ENCODE assay signal across 10 cellular contexts in the genomic region with DNA sequence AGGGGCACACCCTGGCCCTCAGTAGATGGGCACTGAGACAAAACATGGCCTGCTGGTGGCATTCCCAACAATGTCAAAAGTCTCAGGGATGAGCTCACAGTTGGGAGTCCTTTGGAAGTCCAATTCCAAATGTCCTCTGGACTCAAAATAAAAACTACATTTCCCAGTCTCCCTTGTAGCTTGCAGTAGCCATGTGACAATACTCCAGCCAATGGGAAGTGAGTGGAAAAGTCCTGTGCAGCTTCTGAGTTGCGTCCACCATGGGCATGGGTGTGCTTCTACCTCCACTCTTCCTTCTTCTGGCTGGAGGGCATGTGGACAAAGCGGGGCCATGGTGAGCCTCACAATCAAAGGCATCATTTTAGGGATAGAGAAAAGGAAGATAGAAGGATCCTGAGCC. TPM values are rescaled to one million over a fixed set of nuclear protein-coding genes. Genes with fewer than 3 reads are reported as not detected.
A peak's percentile ranks its signal among the peaks of the same experiment; 100 is the strongest.
DNase-seq lines count a peak whose midpoint lies in the region; ATAC-seq and TF ChIP-seq lines count a peak whose summit lies in the region.
"Had no signal": no experiment of that assay in that cellular context is flagged by ENCODE, and none has a peak within 500 bp of the region (broad histone marks: within the 10 kb centered on the region; RNA-seq: fewer than 3 reads in every experiment).

No MANE protein-coding gene starts in this region.

- no peak overlapping the region for H4K8ac ChIP-seq in neuronal stem cell (ENCODE audit: low read depth, low read length)

- no peaks in the 10 kb centered on the region for H3K36me3 Mint-ChIP-seq in CD8-positive, alpha-beta T cell
- H3K36me3 Mint-ChIP-seq in progenitor cell of endocrine pancreas (ENCODE audit: insufficient read depth) = no peaks in the 10 kb centered on the region

- no peaks in the 10 kb centered on the region for H3K79me1 ChIP-seq in neuronal stem cell (ENCODE audit: low read depth, low read length)

- TF ChIP-seq CTCF in PC-3 (conservative IDR thresholded peaks at IDR 0.05; ENCODE audit: low read depth, low read length) = no peak
- TF ChIP-seq CTCF in fibroblast of lung (conservative IDR thresholded peaks at IDR 0.05 in 1 of 2, IDR thresholded peaks at IDR 0.05 in 1 of 2; ENCODE audit: low read depth in 1 of 2, low read length in 2 of 2) = no peak
- TF ChIP-seq CTCF in CD8-positive, alpha-beta T cell (IDR thresholded peaks at IDR 0.05) = no peak
- TF ChIP-seq CTCF in progenitor cell of endocrine pancreas (IDR thresholded peaks at IDR 0.05; ENCODE audit: unreplicated experiment) = no peak

- WGBS in neuronal stem cell (ENCODE audit: extremely low coverage in 2 of 2, insufficient read length in 2 of 2, insufficient replicate concordance in 1 of 2), 2 donors = no CpG with 5 or more reads among the region's 2 CpGs

- no peak overlapping the region for H2BK120ac ChIP-seq in neuronal stem cell (ENCODE audit: low read depth, low read length)

- H3K27me3 ChIP-seq in PC-3 (ENCODE audit: low read length) (no peaks in the 10 kb centered on the region), fibroblast of lung (ENCODE audit: control insufficient read depth, insufficient read depth, low read length) (no peaks in the 10 kb centered on the region), neuronal stem cell (ENCODE audit: control insufficient read depth in 3 of 3, insufficient read depth in 3 of 3, low read depth in 1 of 3, low read length in 3 of 3) (peaks cover 0 to 56% (median 0%) of the 10 kb centered on the region in 3 experiments)
- H3K27me3 ChIP-seq in CD8-positive, alpha-beta T cell (ENCODE audit: insufficient read depth, low read length) = no peaks in the 10 kb centered on the region

- no peak overlapping the region for H3K18ac ChIP-seq in neuronal stem cell (ENCODE audit: low read length)

- no peak overlapping the region for H3K27ac Mint-ChIP-seq in CD8-positive, alpha-beta T cell
- H3K27ac Mint-ChIP-seq in progenitor cell of endocrine pancreas = no peak overlapping the region

- DNase-seq in Daoy (ENCODE audit: low read depth) = peak; percentile 54
- DNase-seq in PC-3 = peak; percentile 35
- DNase-seq in fibroblast of lung (ENCODE audit: low read depth in 2 of 2) = peak; percentile 59 to 72
- no peak for DNase-seq in neuronal stem cell (ENCODE audit: low spot score)
- DNase-seq in CD8-positive, alpha-beta T cell = no peak
- DNase-seq in activated CD8-positive, alpha-beta memory T cell treated with anti-CD3 and anti-CD28 coated beads, Interleukin-2, amount 50 U/mL, for 4 hours = no peak
- DNase-seq in progenitor cell of endocrine pancreas (ENCODE audit: low spot score, unreplicated experiment) = no peak
- DNase-seq: GDM1; stimulated activated CD4-positive, alpha-beta T cell treated with anti-CD3 and anti-CD28 coated beads, Interleukin-1b, Interleukin-23, amount 100 ng/mL, for 48 hours had no signal

- H2BK5ac ChIP-seq in neuronal stem cell (ENCODE audit: low read length) = no peak overlapping the region

- intact Hi-C loops in PC-3 (cut with micrococcal nuclease) = no loop called here
- intact Hi-C loops in CD8-positive, alpha-beta T cell (cut with DNase I, micrococcal nuclease) = no loop called here

- no peak overlapping the region for H3K9ac ChIP-seq in PC-3 (ENCODE audit: low read length)
- H3K9ac ChIP-seq in fibroblast of lung (ENCODE audit: insufficient read depth, low read length) = no peak overlapping the region
- no peak overlapping the region for H3K9ac ChIP-seq in neuronal stem cell (ENCODE audit: low read depth, low read length, poor library complexity)

- H2AK5ac ChIP-seq in neuronal stem cell (ENCODE audit: low read depth, low read length) = no peak overlapping the region

- H3K4me3 Mint-ChIP-seq in CD8-positive, alpha-beta T cell = no peak overlapping the region
- no peak overlapping the region for H3K4me3 Mint-ChIP-seq in progenitor cell of endocrine pancreas (ENCODE audit: low read depth)

- H3K9me2 ChIP-seq in PC-3 (replicated peaks; ENCODE audit: low read length) = no peaks in the 10 kb centered on the region

- H3K4me3 ChIP-seq in PC-3 (ENCODE audit: low read length) (no peak overlapping the region), fibroblast of lung (replicated peaks in 1 of 4; ENCODE audit: control extremely low read depth in 1 of 4, insufficient read depth in 1 of 4, low read depth in 3 of 4, low read length in 4 of 4) (no peak overlapping the region), neuronal stem cell (ENCODE audit: low read length in 2 of 2) (no peak overlapping the region)
- H3K4me3 ChIP-seq in CD8-positive, alpha-beta T cell (ENCODE audit: low read depth, low read length) = no peak overlapping the region

- CTCF ChIA-PET in PC-3 (lab: Charles Lee) = interaction anchor here (1.1 kb wide), 1 partner anchor 23 kb away, joined by 3 read pairs; no protein-coding TSS in a partner anchor
- CTCF ChIA-PET in CD8-positive, alpha-beta T cell (lab: Charles Lee) = no interaction called here

- H4K91ac ChIP-seq in neuronal stem cell (ENCODE audit: low read depth, low read length, poor library complexity) = no peak overlapping the region

- H2BK15ac ChIP-seq in neuronal stem cell (ENCODE audit: low read length) = no peak overlapping the region

- no peak overlapping the region for H3K4ac ChIP-seq in neuronal stem cell (ENCODE audit: low read length)

- peaks cover 13% of the 10 kb centered on the region for H3K27me3 Mint-ChIP-seq in CD8-positive, alpha-beta T cell (ENCODE audit: low read depth)
- peaks cover 51% of the 10 kb centered on the region for H3K27me3 Mint-ChIP-seq in progenitor cell of endocrine pancreas

- no peaks in the 10 kb centered on the region for H3K79me2 ChIP-seq in PC-3 (ENCODE audit: low read length)
- no peaks in the 10 kb centered on the region for H3K79me2 ChIP-seq in fibroblast of lung (ENCODE audit: control insufficient read depth, insufficient read depth, low read length)

- ATAC-seq in PC-3 = peak; percentile 36; the same call in 1 of the 2 replicates
- ATAC-seq in GM19023 (IDR thresholded peaks at IDR 0.05; ENCODE audit: unreplicated experiment) = no peak
- no peak for ATAC-seq in CD8-positive, alpha-beta T cell

- H4K20me1 ChIP-seq in PC-3 (ENCODE audit: low read length) (no peaks in the 10 kb centered on the region), fibroblast of lung (ENCODE audit: control insufficient read depth, extremely low read depth, insufficient read depth, low read length) (no peaks in the 10 kb centered on the region)

- no peak overlapping the region for H2AFZ ChIP-seq in PC-3 (ENCODE audit: low read length)
- peak overlapping the region; percentile 12 for H2AFZ ChIP-seq in fibroblast of lung (ENCODE audit: low read length)
- H2AFZ ChIP-seq in neuronal stem cell (ENCODE audit: low read length) = peak overlapping the region; percentile 72

- H3K9me3 ChIP-seq in PC-3 (ENCODE audit: low read length) (no peaks in the 10 kb centered on the region), fibroblast of lung (ENCODE audit: control insufficient read depth, insufficient read depth, low read depth, low read length) (no peaks in the 10 kb centered on the region), neuronal stem cell (replicated peaks in 1 of 2; ENCODE audit: control insufficient read depth in 2 of 2, insufficient read depth in 1 of 2, low read depth in 1 of 2, low read length in 2 of 2) (no peaks in the 10 kb centered on the region)
- H3K9me3 ChIP-seq in CD8-positive, alpha-beta T cell (ENCODE audit: low read length) = no peaks in the 10 kb centered on the region

- no peak overlapping the region for H3K14ac ChIP-seq in neuronal stem cell (ENCODE audit: low read length)

- no peak overlapping the region for H3K4me2 ChIP-seq in PC-3 (ENCODE audit: low read length)
- peak overlapping the region; percentile 27 for H3K4me2 ChIP-seq in fibroblast of lung (ENCODE audit: extremely low read depth, insufficient read depth, low read length)
- no peak overlapping the region for H3K4me2 ChIP-seq in neuronal stem cell (ENCODE audit: insufficient read depth, low read length, poor library complexity, severe bottlenecking)

- no TSS peak for BruUV-seq in PC-3 (replicated peaks; lab: Mats Ljungman, UMichigan)

- H3K4me1 ChIP-seq in PC-3 (ENCODE audit: insufficient read depth, low read length) (peaks cover 10% of the 10 kb centered on the region), fibroblast of lung (ENCODE audit: control insufficient read depth, extremely low read depth, insufficient read depth, low read length) (peaks cover 16% of the 10 kb centered on the region), neuronal stem cell (ENCODE audit: control insufficient read depth in 2 of 2, insufficient read depth in 1 of 2, low read depth in 1 of 2, low read length in 2 of 2) (no peaks in the 10 kb centered on the region)
- no peaks in the 10 kb centered on the region for H3K4me1 ChIP-seq in CD8-positive, alpha-beta T cell (ENCODE audit: insufficient read depth, low read length)

- no peak overlapping the region for H3K27ac ChIP-seq in PC-3 (ENCODE audit: low read length)
- H3K27ac ChIP-seq in fibroblast of lung (ENCODE audit: insufficient read depth, low read length) = peak overlapping the region; percentile 51
- no peak overlapping the region for H3K27ac ChIP-seq in neuronal stem cell (replicated peaks; ENCODE audit: low read length)
- no peak overlapping the region for H3K27ac ChIP-seq in CD8-positive, alpha-beta T cell (ENCODE audit: low read depth, low read length)

- no peak overlapping the region for H2BK12ac ChIP-seq in neuronal stem cell (ENCODE audit: low read length)

- POLR2A ChIA-PET in PC-3 (lab: Charles Lee; ENCODE audit: unreplicated experiment) = no interaction called here
- POLR2A ChIA-PET in CD8-positive, alpha-beta T cell (lab: Charles Lee) = no interaction called here

- H3K36me3 ChIP-seq in PC-3 (ENCODE audit: low read depth, low read length) = no peaks in the 10 kb centered on the region
- no peaks in the 10 kb centered on the region for H3K36me3 ChIP-seq in fibroblast of lung (ENCODE audit: control insufficient read depth, insufficient read depth, low read length)
- no peaks in the 10 kb centered on the region for H3K36me3 ChIP-seq in neuronal stem cell (replicated peaks in 1 of 2; ENCODE audit: control insufficient read depth in 2 of 2, insufficient read depth in 2 of 2, low read length in 2 of 2)
- H3K36me3 ChIP-seq in CD8-positive, alpha-beta T cell (ENCODE audit: insufficient read depth, low read length) = no peaks in the 10 kb centered on the region

- no peaks in the 10 kb centered on the region for H3K9me3 Mint-ChIP-seq in CD8-positive, alpha-beta T cell
- no peaks in the 10 kb centered on the region for H3K9me3 Mint-ChIP-seq in progenitor cell of endocrine pancreas (ENCODE audit: low read depth)

- H3K4me1 Mint-ChIP-seq in CD8-positive, alpha-beta T cell (ENCODE audit: low read depth) = no peaks in the 10 kb centered on the region
- no peaks in the 10 kb centered on the region for H3K4me1 Mint-ChIP-seq in progenitor cell of endocrine pancreas (ENCODE audit: low read depth)

- H3K23ac ChIP-seq in neuronal stem cell (ENCODE audit: low read depth, low read length, poor library complexity) = no peak overlapping the region

- H3F3A ChIP-seq in PC-3 (ENCODE audit: low read length, unreplicated experiment) = no peaks in the 10 kb centered on the region

RNA-seq across cellular contexts. Expression of gene ADAM33, which starts 5.8 kb away (rescaled TPM):
- not detected in 2 replicates for total RNA-seq in Daoy (2014; rRNA removed; shearing (Covaris generic))
- total RNA-seq in PC-3 (2014; rRNA removed) (0.11 TPM in 1 of 2 replicates, not detected in the other), fibroblast of lung (37.2 and 67.9 TPM in 2 replicates), progenitor cell of endocrine pancreas (0.47 and 0.67 TPM in 2 replicates)
- 27.9 and 29.4 TPM in 2 replicates for polyA plus RNA-seq in fibroblast of lung
- polyA plus RNA-seq in fibroblast of lung (2012) = 38.2 and 39.1 TPM in 2 replicates
- polyA minus RNA-seq in fibroblast of lung (ENCODE audit: low replicate concordance) = 35.1 and 38.6 TPM in 2 replicates
- 5.2 TPM for polyA plus RNA-seq in neuronal stem cell (2013, experiment 1 of 2)
- polyA plus RNA-seq in neuronal stem cell (2013, experiment 2 of 2) = 5.3 TPM
- not detected for total RNA-seq in CD8-positive, alpha-beta T cell

RNA-seq across cellular contexts. Expression of gene GFRA4, which starts 24.5 kb away (rescaled TPM):
- not detected in 2 replicates for total RNA-seq in Daoy (2014; rRNA removed; shearing (Covaris generic))
- total RNA-seq in PC-3 (2014; rRNA removed) = not detected in 2 replicates
- total RNA-seq in fibroblast of lung = not detected in 2 replicates
- not detected in 2 replicates for polyA plus RNA-seq in fibroblast of lung
- polyA plus RNA-seq in fibroblast of lung (2012) = not detected in 2 replicates
- not detected in 2 replicates for polyA minus RNA-seq in fibroblast of lung (ENCODE audit: low replicate concordance)
- polyA plus RNA-seq in neuronal stem cell (2013, experiment 1 of 2) = not detected
- not detected for polyA plus RNA-seq in neuronal stem cell (2013, experiment 2 of 2)
- total RNA-seq in CD8-positive, alpha-beta T cell = not detected
- not detected in 2 replicates for total RNA-seq in progenitor cell of endocrine pancreas

RNA-seq across cellular contexts. Expression of gene SIGLEC1, which starts 24.7 kb away (rescaled TPM):
- not detected in 2 replicates for total RNA-seq in Daoy (2014; rRNA removed; shearing (Covaris generic))
- total RNA-seq in PC-3 (2014; rRNA removed) (not detected in 2 replicates), fibroblast of lung (not detected in 2 replicates), progenitor cell of endocrine pancreas (not detected in 2 replicates)
- not detected in 2 replicates for polyA plus RNA-seq in fibroblast of lung
- not detected in 2 replicates for polyA plus RNA-seq in fibroblast of lung (2012)
- not detected in 2 replicates for polyA minus RNA-seq in fibroblast of lung (ENCODE audit: low replicate concordance)
- polyA plus RNA-seq in neuronal stem cell (2013, experiment 1 of 2) = 0.01 TPM
- 0.01 TPM for polyA plus RNA-seq in neuronal stem cell (2013, experiment 2 of 2)
- under 1 TPM; 0.05 to 0.06 TPM for total RNA-seq in CD8-positive, alpha-beta T cell

RNA-seq across cellular contexts. Expression of gene HSPA12B, which starts 44.8 kb away (rescaled TPM):
- total RNA-seq in Daoy (2014; rRNA removed; shearing (Covaris generic)) = 0.17 TPM in 1 of 2 replicates, not detected in the other
- not detected in 2 replicates for total RNA-seq in PC-3 (2014; rRNA removed)
- total RNA-seq in fibroblast of lung = 0.17 and 0.77 TPM in 2 replicates
- polyA plus RNA-seq in fibroblast of lung = 0.02 and 0.08 TPM in 2 replicates
- 0.33 and 1.2 TPM in 2 replicates for polyA plus RNA-seq in fibroblast of lung (2012)
- polyA minus RNA-seq in fibroblast of lung (ENCODE audit: low replicate concordance) = 0.27 and 0.33 TPM in 2 replicates
- polyA plus RNA-seq in neuronal stem cell (2013, experiment 1 of 2) = 0.39 TPM
- 0.47 TPM for polyA plus RNA-seq in neuronal stem cell (2013, experiment 2 of 2)
- not detected for total RNA-seq in CD8-positive, alpha-beta T cell
- total RNA-seq in progenitor cell of endocrine pancreas = not detected in 2 replicates

Comparison
In these comparisons a context has a peak if more than half of its experiments do, and no peak if none do; other contexts are left out.
1. DNase-seq: peak in Daoy (single experiment), PC-3 (single experiment) and fibroblast of lung (2 of 2); none in neuronal stem cell (single experiment), CD8-positive, alpha-beta T cell (0 of 7), activated CD8-positive, alpha-beta memory T cell treated with anti-CD3 and anti-CD28 coated beads, Interleukin-2, amount 50 U/mL, for 4 hours (single experiment) and progenitor cell of endocrine pancreas (single experiment).
2. RNA of gene ADAM33, which starts 5.8 kb away (total RNA-seq): 37.2 to 67.9 TPM in fibroblast of lung; 0.47 to 0.67 TPM in progenitor cell of endocrine pancreas, 0.11 TPM in PC-3, not detected in CD8-positive, alpha-beta T cell and not detected in Daoy; every median in the first group is over 10 times any median in the second.